ENCODE assay signal across 8 cellular contexts in the genomic region with DNA sequence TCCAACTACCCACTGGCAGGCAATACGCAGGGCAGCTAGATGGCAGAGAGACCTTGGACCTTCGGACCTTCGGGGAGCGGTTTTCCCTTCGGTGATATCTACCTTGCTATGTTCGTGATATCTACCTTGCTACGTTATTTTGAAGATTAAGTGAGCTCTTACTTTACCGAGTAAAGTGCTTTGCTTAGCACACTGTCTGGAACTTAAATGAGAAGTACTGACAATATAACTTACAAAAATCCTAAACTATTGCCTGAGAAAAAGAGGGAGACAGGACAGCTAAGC. TPM values are rescaled to one million over a fixed set of nuclear protein-coding genes. Genes with fewer than 3 reads are reported as not detected.
DNase-seq lines count a peak whose midpoint lies in the region; ATAC-seq, FAIRE-seq and TF ChIP-seq lines count a peak whose summit lies in the region.

No MANE protein-coding gene starts in this region.

- no peak for TF ChIP-seq CTCF in GM06990 (IDR thresholded peaks at IDR 0.05; ENCODE audit: insufficient read depth, low read length, poor library complexity, severe bottlenecking)
- TF ChIP-seq CTCF in K562 (IDR thresholded peaks at IDR 0.05 in 2 of 3, conservative IDR thresholded peaks at IDR 0.05 in 1 of 3; ENCODE audit: insufficient read depth in 2 of 3, low read depth in 1 of 3, low read length in 3 of 3) = no peak
- TF ChIP-seq CTCF in mesothelial cell of epicardium (IDR thresholded peaks at IDR 0.05; ENCODE audit: unreplicated experiment) = no peak

- H3K9me3 ChIP-seq in K562 (replicated peaks; ENCODE audit: control insufficient read depth, insufficient read depth, low read depth, low read length) = no peaks in the 10 kb centered on the region

- DNase-seq in GM06990 (ENCODE audit: extremely low read depth, insufficient read length) (no peak), K562 (ENCODE audit: extremely low read depth in 1 of 4, low spot score in 3 of 4) (no peak), mesothelial cell of epicardium (ENCODE audit: low spot score in 2 of 2, unreplicated experiment in 2 of 2) (no peak), NCI-H2171 (lab: John Stamatoyannopoulos, UW) (no peak), NCI-H1048 (lab: John Stamatoyannopoulos, UW) (no peak)
- DNase-seq in stimulated activated CD4-positive, alpha-beta T cell treated with anti-CD3 and anti-CD28 coated beads, Interleukin-4, amount 100 ng/mL, for 24 hours = no peak
- no peak for DNase-seq in stimulated activated CD4-positive, alpha-beta T cell treated with anti-CD3 and anti-CD28 coated beads, Interleukin-2, amount 100 ng/mL, for 48 hours

- peak overlapping the region; percentile 98 for H3K4me2 ChIP-seq in K562 (ENCODE audit: insufficient read depth, low read length)

- FAIRE-seq in K562 (lab: Jason Lieb, UNC) = no peak

- no peaks in the 10 kb centered on the region for H3K27me3 ChIP-seq in GM06990 (replicated peaks; ENCODE audit: control insufficient read depth, insufficient read depth, low read length)
- no peaks in the 10 kb centered on the region for H3K27me3 ChIP-seq in K562 (ENCODE audit: control insufficient read depth in 2 of 2, insufficient read depth in 2 of 2, low read length in 2 of 2)

- TF ChIP-seq RAD21 in K562 (CRISPR knock-in tag; conservative IDR thresholded peaks at IDR 0.05 in 1 of 2, IDR thresholded peaks at IDR 0.05 in 1 of 2) = no peak

- H3K4me1 ChIP-seq in K562 (replicated peaks in 1 of 2; ENCODE audit: control insufficient read depth in 2 of 2, insufficient read depth in 2 of 2, low read length in 2 of 2) = peaks cover 26 to 34% of the 10 kb centered on the region in 2 experiments

- H2AFZ ChIP-seq in K562 (ENCODE audit: low read depth, low read length) = peak overlapping the region; percentile 100

- in situ Hi-C loops in K562 (cut with MboI) = no loop called here

- no peaks in the 10 kb centered on the region for H3K36me3 Mint-ChIP-seq in mesothelial cell of epicardium

- no peaks in the 10 kb centered on the region for H3K9me1 ChIP-seq in K562 (ENCODE audit: control insufficient read depth, insufficient read depth, low read length)

- no peaks in the 10 kb centered on the region for H4K20me1 ChIP-seq in K562 (replicated peaks; ENCODE audit: control insufficient read depth, insufficient read depth, low read length)

- H3K4me3 Mint-ChIP-seq in mesothelial cell of epicardium = peak overlapping the region; percentile 99

- H3K9ac ChIP-seq in K562 (ENCODE audit: insufficient read depth in 1 of 2, low read depth in 2 of 2, low read length in 2 of 2) = peak overlapping the region; percentile 98 to 99

- H3K36me3 ChIP-seq in GM06990 (ENCODE audit: control insufficient read depth, insufficient read depth, low read length) (no peaks in the 10 kb centered on the region), K562 (ENCODE audit: control insufficient read depth, insufficient read depth, low read length) (no peaks in the 10 kb centered on the region)

- peak overlapping the region; percentile 100 for H3K27ac ChIP-seq in K562 (ENCODE audit: extremely low read depth, low read depth, low read length)

- peaks cover 19% of the 10 kb centered on the region for H3K4me1 Mint-ChIP-seq in mesothelial cell of epicardium

- H3K79me2 ChIP-seq in K562 (ENCODE audit: control insufficient read depth, insufficient read depth, low read length) = peaks cover 43% of the 10 kb centered on the region

- TSS peak; percentile 88 for BruUV-seq in K562 (replicated peaks; lab: Mats Ljungman, UMichigan)

- ATAC-seq in HG03045 (IDR thresholded peaks at IDR 0.05; ENCODE audit: unreplicated experiment) = peak; percentile 14
- ATAC-seq in K562 = no peak

- CTCF ChIA-PET in K562 (lab: Yijun Ruan, JAX; ENCODE audit: low intra/inter-chr PET ratio) = no interaction called here

- whole genome bisulfite sequencing in K562 (ENCODE audit: insufficient coverage, low coverage, missing lambda C conversion rate) = under 1% methylated on average over 8 of the region's 8 CpGs

- no peak for TF ChIP-seq POLR2A in K562 (conservative IDR thresholded peaks at IDR 0.05)

- intact Hi-C loops in K562 (cut with micrococcal nuclease) = loop anchor here (2.0 kb wide), 2 partner anchors 53 to 81 kb away; no protein-coding TSS in a partner anchor

- H3K27me3 Mint-ChIP-seq in mesothelial cell of epicardium (ENCODE audit: low read depth) = no peaks in the 10 kb centered on the region

- TF ChIP-seq EP300 in K562 (IDR thresholded peaks at IDR 0.05; ENCODE audit: low read length) = no peak

- H3K9me3 Mint-ChIP-seq in mesothelial cell of epicardium = no peaks in the 10 kb centered on the region

- H3K27ac Mint-ChIP-seq in mesothelial cell of epicardium = peak overlapping the region; percentile 99

- H3K4me3 ChIP-seq in GM06990 (replicated peaks; ENCODE audit: low read depth, low read length) = peak overlapping the region; percentile 70
- peak overlapping the region; percentile 75 for H3K4me3 ChIP-seq in K562

- POLR2A ChIA-PET in K562 (lab: Yijun Ruan, JAX) = interaction anchor here (0.7 to 4.2 kb wide), 12 partner anchors 11 to 519 kb away, joined by 3 to 35 read pairs (median 4); a partner anchor contains a TSS

TF ChIP-seq in K562, 482 proteins besides CTCF, POLR2A, EP300 and RAD21 (continues in another document):
- no peak for TF ChIP-seq PCBP1 (IDR thresholded peaks at IDR 0.05; ENCODE audit: low read depth, low read length, poor library complexity, severe bottlenecking)
- no peak for TF ChIP-seq ZNF764 (CRISPR knock-in tag; IDR thresholded peaks at IDR 0.05; ENCODE audit: low read depth)
- 0 out of 2 replicates have a peak, but pooled peaks have one; percentile 35 for TF ChIP-seq ZEB2 (IDR thresholded peaks at IDR 0.05)
- TF ChIP-seq HDAC3 (IDR thresholded peaks at IDR 0.05; ENCODE audit: borderline replicate concordance, partially characterized antibody) = peak; percentile 15
- TF ChIP-seq, protein P1, sequence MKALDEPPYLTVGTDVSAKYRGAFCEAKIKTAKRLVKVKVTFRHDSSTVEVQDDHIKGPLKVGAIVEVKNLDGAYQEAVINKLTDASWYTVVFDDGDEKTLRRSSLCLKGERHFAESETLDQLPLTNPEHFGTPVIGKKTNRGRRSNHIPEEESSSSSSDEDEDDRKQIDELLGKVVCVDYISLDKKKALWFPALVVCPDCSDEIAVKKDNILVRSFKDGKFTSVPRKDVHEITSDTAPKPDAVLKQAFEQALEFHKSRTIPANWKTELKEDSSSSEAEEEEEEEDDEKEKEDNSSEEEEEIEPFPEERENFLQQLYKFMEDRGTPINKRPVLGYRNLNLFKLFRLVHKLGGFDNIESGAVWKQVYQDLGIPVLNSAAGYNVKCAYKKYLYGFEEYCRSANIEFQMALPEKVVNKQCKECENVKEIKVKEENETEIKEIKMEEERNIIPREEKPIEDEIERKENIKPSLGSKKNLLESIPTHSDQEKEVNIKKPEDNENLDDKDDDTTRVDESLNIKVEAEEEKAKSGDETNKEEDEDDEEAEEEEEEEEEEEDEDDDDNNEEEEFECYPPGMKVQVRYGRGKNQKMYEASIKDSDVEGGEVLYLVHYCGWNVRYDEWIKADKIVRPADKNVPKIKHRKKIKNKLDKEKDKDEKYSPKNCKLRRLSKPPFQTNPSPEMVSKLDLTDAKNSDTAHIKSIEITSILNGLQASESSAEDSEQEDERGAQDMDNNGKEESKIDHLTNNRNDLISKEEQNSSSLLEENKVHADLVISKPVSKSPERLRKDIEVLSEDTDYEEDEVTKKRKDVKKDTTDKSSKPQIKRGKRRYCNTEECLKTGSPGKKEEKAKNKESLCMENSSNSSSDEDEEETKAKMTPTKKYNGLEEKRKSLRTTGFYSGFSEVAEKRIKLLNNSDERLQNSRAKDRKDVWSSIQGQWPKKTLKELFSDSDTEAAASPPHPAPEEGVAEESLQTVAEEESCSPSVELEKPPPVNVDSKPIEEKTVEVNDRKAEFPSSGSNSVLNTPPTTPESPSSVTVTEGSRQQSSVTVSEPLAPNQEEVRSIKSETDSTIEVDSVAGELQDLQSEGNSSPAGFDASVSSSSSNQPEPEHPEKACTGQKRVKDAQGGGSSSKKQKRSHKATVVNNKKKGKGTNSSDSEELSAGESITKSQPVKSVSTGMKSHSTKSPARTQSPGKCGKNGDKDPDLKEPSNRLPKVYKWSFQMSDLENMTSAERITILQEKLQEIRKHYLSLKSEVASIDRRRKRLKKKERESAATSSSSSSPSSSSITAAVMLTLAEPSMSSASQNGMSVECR (CRISPR knock-in tag; IDR thresholded peaks at IDR 0.05) = 0 out of 2 replicates have a peak, but pooled peaks have one; percentile 3
- TF ChIP-seq ZNF316 (IDR thresholded peaks at IDR 0.05) = no peak
- TF ChIP-seq, protein P2, sequence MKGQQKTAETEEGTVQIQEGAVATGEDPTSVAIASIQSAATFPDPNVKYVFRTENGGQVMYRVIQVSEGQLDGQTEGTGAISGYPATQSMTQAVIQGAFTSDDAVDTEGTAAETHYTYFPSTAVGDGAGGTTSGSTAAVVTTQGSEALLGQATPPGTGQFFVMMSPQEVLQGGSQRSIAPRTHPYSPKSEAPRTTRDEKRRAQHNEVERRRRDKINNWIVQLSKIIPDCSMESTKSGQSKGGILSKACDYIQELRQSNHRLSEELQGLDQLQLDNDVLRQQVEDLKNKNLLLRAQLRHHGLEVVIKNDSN (CRISPR knock-in tag; IDR thresholded peaks at IDR 0.05) = no peak
- no peak for TF ChIP-seq ZBED1 (IDR thresholded peaks at IDR 0.05)
- 0 out of 2 replicates have a peak, but pooled peaks have one; percentile 10 for TF ChIP-seq SMARCA4 (IDR thresholded peaks at IDR 0.05)
- 0 out of 4 replicates have a peak, but pooled peaks of 1 of the 2 experiments have one; percentile 7 for TF ChIP-seq KDM1A (IDR thresholded peaks at IDR 0.05)
- TF ChIP-seq HCFC1 (IDR thresholded peaks at IDR 0.05; ENCODE audit: low read depth, low read length) = no peak

RNA-seq across cellular contexts. Expression of a gene that starts 1.0 kb away (rescaled TPM):
- total RNA-seq in K562 (2011; cell fraction: chromatin; rRNA removed; ENCODE audit: low replicate concordance) = 43.6 and 51.3 TPM in 2 replicates
- 17.5 and 22.8 TPM in 2 replicates for total RNA-seq in K562 (2011; cell fraction: nucleolus; rRNA removed)
- total RNA-seq in K562 (2011; cell fraction: nucleoplasm; rRNA removed) = 9.8 and 24.3 TPM in 2 replicates
- total RNA-seq in K562 (2014; rRNA removed) = 4.7 and 5.1 TPM in 2 replicates
- 4.3 and 4.4 TPM in 2 replicates for total RNA-seq in K562 (2014; rRNA removed; fragmentation: Illumina TruSeq; extraction: Trizol)
- total RNA-seq in K562 (2015; rRNA removed; fragmentation: Illumina TruSeq; extraction: Trizol) = 4.9 TPM in 2 replicates
- total RNA-seq in K562 (2021) = 8.9 and 9.3 TPM in 2 replicates
- 4.5 and 7.0 TPM in 2 replicates for polyA plus RNA-seq in K562 (2011; rRNA removed)
- polyA plus RNA-seq in K562 (2011; cell fraction: cytosol; rRNA removed) = 10.6 and 14.2 TPM in 2 replicates
- 10.6 and 27.2 TPM in 2 replicates for polyA plus RNA-seq in K562 (2011; cell fraction: nucleus; rRNA removed)
- polyA plus RNA-seq in K562 (2012) = 2.6 and 3.4 TPM in 2 replicates
- polyA plus RNA-seq in K562 (2014; fragmentation: Illumina TruSeq; extraction: Trizol) = 4.9 and 6.7 TPM in 2 replicates
- polyA plus RNA-seq in K562 (2014; fragmentation: Nextera tagmentation; extraction: Ambion mirVana) = under 1 TPM; 0.89 to 0.94 TPM
- 3.1 and 4.2 TPM in 2 replicates for polyA plus RNA-seq in K562 (2014; rRNA removed)
- polyA minus RNA-seq in K562 (2011; rRNA and poly(A)+ RNA removed) = 14.6 and 17.6 TPM in 2 replicates
- 10.1 and 14.1 TPM in 2 replicates for polyA minus RNA-seq in K562 (2011; cell fraction: cytosol; rRNA and poly(A)+ RNA removed)
- polyA minus RNA-seq in K562 (2011; cell fraction: nucleus; rRNA and poly(A)+ RNA removed) = 8.3 and 11.3 TPM in 2 replicates
- total RNA-seq in mesothelial cell of epicardium = 17.3 to 17.9 TPM (median 17.8 TPM) in 3 replicates
